Comparison of ENCODE assay signal across 8 cellular contexts in genomic region chr4:40924096-40924792, GRCh38.
DNase-seq lines count a peak whose midpoint lies in the region; ATAC-seq and TF ChIP-seq lines count a peak whose summit lies in the region.

No MANE protein-coding gene starts in this region.

- H4K20me1 ChIP-seq in GM23248 (ENCODE audit: insufficient read depth) = no peaks in the 10 kb centered on the region

- WGBS in GM23248 (ENCODE audit: low coverage in 1 of 2, low lambda C conversion rate in 2 of 2, missing lambda C conversion rate in 2 of 2), 2 experiments = 9 to 13% methylated on average over 11 of the region's 11 CpGs

- H3K27me3 ChIP-seq in GM23248 (replicated peaks; ENCODE audit: insufficient read depth) (no peaks in the 10 kb centered on the region), right atrium auricular region (no peaks in the 10 kb centered on the region)

- TF ChIP-seq CTCF in right atrium auricular region (IDR thresholded peaks at IDR 0.05) = peak; percentile 87 to 91

- no peaks in the 10 kb centered on the region for H3K79me2 ChIP-seq in GM23248 (ENCODE audit: insufficient read depth)

- H3K27ac ChIP-seq in GM23248 (peak overlapping the region; percentile 78), right atrium auricular region (peak overlapping the region; percentile 13 to 43)

- peak; percentile 90 for ATAC-seq in T-helper 17 cell

- H3K9me2 ChIP-seq in GM23248 (ENCODE audit: insufficient read depth) = no peaks in the 10 kb centered on the region

- peaks cover 7% of the 10 kb centered on the region for H3K4me1 Mint-ChIP-seq in T-helper 17 cell

- H3K4me1 ChIP-seq in GM23248 (ENCODE audit: insufficient read depth) = peaks cover 4% of the 10 kb centered on the region; the same call in 1 of the 2 replicates
- H3K4me1 ChIP-seq in right atrium auricular region = peaks cover 0 to 16% of the 10 kb centered on the region in 2 donors

- 0 out of 2 replicates have a peak, but pooled peaks cover 4% of the 10 kb centered on the region for H3F3A ChIP-seq in GM23248 (ENCODE audit: insufficient read depth)

- no peaks in the 10 kb centered on the region for H3K36me3 Mint-ChIP-seq in T-helper 17 cell (ENCODE audit: low read depth)

- no peaks in the 10 kb centered on the region for H3K9me3 ChIP-seq in GM23248 (ENCODE audit: low read depth)
- no peaks in the 10 kb centered on the region for H3K9me3 ChIP-seq in T-helper 17 cell (ENCODE audit: control insufficient read depth, low read length, poor library complexity, severe bottlenecking)
- H3K9me3 ChIP-seq in right atrium auricular region = no peaks in the 10 kb centered on the region

- peaks cover 27% of the 10 kb centered on the region for H3K27me3 Mint-ChIP-seq in T-helper 17 cell

- peak overlapping the region; percentile 22 for H3K4me3 Mint-ChIP-seq in T-helper 17 cell

- H3K4me2 ChIP-seq in GM23248 (ENCODE audit: unreplicated experiment) = peak overlapping the region; percentile 25

- no peak overlapping the region for H3K4me3 ChIP-seq in GM23248
- H3K4me3 ChIP-seq in right atrium auricular region = no peak overlapping the region

- H2AFZ ChIP-seq in GM23248 = peak overlapping the region; percentile 87

- peak overlapping the region; percentile 50 for H3K9ac ChIP-seq in GM23248

- H3K36me3 ChIP-seq in GM23248 (ENCODE audit: low read depth) = no peaks in the 10 kb centered on the region
- H3K36me3 ChIP-seq in right atrium auricular region = no peaks in the 10 kb centered on the region

- in situ Hi-C loops in GM23248 (cut with MboI) = loop anchor here (10.0 kb wide), 1 partner anchor 291 kb away; the partner anchor contains the start of gene APBB2

- DNase-seq in DMS53 (lab: John Stamatoyannopoulos, UW) = peak; percentile 84
- peak; percentile 80 for DNase-seq in GM23248
- peak; percentile 55 for DNase-seq in MV-4-11 (lab: John Stamatoyannopoulos, UW)
- peak; percentile 20 to 62 (median 30) for DNase-seq in T-helper 17 cell
- DNase-seq in amniotic epithelial cell (ENCODE audit: low read depth) = peak; percentile 43
- peak; percentile 79 for DNase-seq in right atrium auricular region (ENCODE audit: low spot score)
- peak; percentile 81 for DNase-seq in stimulated activated CD4-positive, alpha-beta T cell treated with anti-CD3 and anti-CD28 coated beads, Interleukin-12 subunit alpha, Interleukin-12 subunit beta, amount 100 ng/mL, for 4 hours
- no peak for DNase-seq in NCI-H1930 (lab: John Stamatoyannopoulos, UW)

- H3K27ac Mint-ChIP-seq in T-helper 17 cell = no peak overlapping the region

Comparison
In these comparisons a context has a peak if more than half of its experiments do, and no peak if none do; other contexts are left out.
1. DNase-seq: peak in DMS53 (single experiment), GM23248 (single experiment), MV-4-11 (single experiment), T-helper 17 cell (3 of 3), amniotic epithelial cell (single experiment), right atrium auricular region (single experiment) and stimulated activated CD4-positive, alpha-beta T cell treated with anti-CD3 and anti-CD28 coated beads, Interleukin-12 subunit alpha, Interleukin-12 subunit beta, amount 100 ng/mL, for 4 hours (single experiment); none in NCI-H1930 (0 of 2).